ENCODE assay signal across 1 cellular context in the genomic region with DNA sequence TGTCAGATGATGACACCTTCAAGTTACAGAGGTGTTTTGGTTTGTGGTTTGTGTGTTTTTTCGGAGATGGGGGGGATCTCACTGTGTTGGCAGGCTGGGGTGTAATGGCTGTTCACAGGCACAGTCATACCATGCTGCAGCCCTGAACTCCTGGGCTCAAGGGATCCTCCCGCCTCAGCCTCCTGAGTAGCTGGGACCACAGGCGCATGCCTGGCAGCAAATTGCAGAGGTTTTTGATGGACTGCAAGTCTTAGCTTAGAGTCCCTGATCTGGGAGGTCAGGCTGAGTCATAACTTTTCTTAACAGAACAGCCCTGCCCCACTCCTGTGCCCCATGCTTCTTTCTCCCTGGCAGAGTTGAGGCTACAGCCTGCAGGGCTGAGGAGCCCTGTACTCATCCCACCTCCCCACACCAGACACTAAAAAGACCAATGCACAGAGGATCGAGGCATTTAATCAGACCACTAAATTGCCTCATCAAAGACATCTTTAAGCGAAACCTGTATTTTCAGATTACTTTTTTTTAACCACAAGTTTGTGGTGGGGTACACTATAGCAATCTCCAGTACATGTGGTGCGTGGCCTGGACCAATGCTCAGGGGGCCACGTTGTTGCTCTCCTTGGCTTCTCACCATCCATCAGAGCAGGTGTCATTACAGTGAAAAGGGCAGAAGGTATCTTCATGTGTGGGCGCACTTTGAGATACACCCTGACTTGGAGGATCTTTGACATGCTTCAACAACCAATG.
TF ChIP-seq lines count a peak whose summit lies in the region.

No MANE protein-coding gene starts in this region.

TF ChIP-seq in GM12878, 131 proteins besides CTCF, POLR2A, EP300 and RAD21:
- no peak for TF ChIP-seq CBFB (IDR thresholded peaks at IDR 0.05; ENCODE audit: low read depth)
- 0 out of 2 replicates have a peak, but pooled peaks have one; percentile 18 for TF ChIP-seq NR2F1 (conservative IDR thresholded peaks at IDR 0.05)
- TF ChIP-seq RUNX3 (IDR thresholded peaks at IDR 0.05; ENCODE audit: low read length) = peak; percentile 52
